8 cellular contexts compared by ENCODE assay signal in the genomic region with DNA sequence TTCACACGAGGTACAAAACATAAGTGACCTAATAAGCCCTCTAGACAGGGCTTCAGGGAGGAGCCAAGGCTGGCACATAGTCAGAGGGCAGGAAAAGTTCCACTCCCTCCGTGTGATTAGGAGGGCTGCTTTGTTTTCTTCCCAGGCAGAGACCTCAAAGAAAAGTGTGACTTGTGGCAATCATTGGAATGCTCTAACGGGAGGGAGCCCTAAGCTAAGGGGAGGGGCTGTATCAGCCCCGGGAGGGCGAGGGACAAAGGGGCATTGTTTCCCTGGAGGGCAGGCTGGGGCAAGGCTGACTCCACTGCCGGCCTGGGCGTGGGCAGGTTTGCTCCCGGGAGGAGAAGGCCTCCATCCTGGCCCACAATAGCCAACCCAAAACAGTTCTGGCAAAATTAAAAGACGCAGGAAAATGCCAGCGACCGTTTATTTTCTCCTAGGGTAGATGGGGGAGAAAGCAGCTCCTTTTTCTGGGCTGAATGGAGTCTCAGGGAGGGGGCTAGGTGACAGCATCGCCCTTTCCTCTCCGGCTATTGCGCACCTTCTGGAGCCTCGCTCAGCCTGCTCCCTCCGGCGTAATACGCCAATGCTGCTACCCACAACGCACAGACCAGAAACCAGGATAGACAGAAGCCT.
DNase-seq lines count a peak whose midpoint lies in the region; ATAC-seq and TF ChIP-seq lines count a peak whose summit lies in the region.

No MANE protein-coding gene starts in this region.

- peak overlapping the region; percentile 87 for H3K4me3 Mint-ChIP-seq in activated CD8-positive, alpha-beta T cell treated with anti-CD3 and anti-CD28 coated beads for 36 hours

- peak; percentile 13 for DNase-seq in GM10266 (ENCODE audit: extremely low spot score)
- no peak for DNase-seq in activated CD8-positive, alpha-beta T cell treated with anti-CD3 and anti-CD28 coated beads for 36 hours
- DNase-seq in left ventricle myocardium superior: peak; percentile 52
- peak; percentile 95 for DNase-seq in pons (ENCODE audit: low spot score)
- no peak for DNase-seq in NCI-H146 treated with DMSO at 0.1 percent for 48 hours (lab: John Stamatoyannopoulos, UW; ENCODE audit: unreplicated experiment)
- DNase-seq in OCI-M2 (lab: John Stamatoyannopoulos, UW; ENCODE audit: unreplicated experiment): no peak
- DNase-seq in stimulated activated CD8-positive, alpha-beta memory T cell treated with anti-CD3 and anti-CD28 coated beads, Interleukin-4, amount 100 ng/mL, for 48 hours: no peak
- no peak for DNase-seq in NOMO-1 (lab: John Stamatoyannopoulos, UW; ENCODE audit: unreplicated experiment in 2 of 2)

- POLR2A ChIA-PET in activated CD8-positive, alpha-beta T cell treated with anti-CD3 and anti-CD28 coated beads for 36 hours (lab: Charles Lee): interaction anchor here (1.0 to 2.4 kb wide), 6 partner anchors 10 to 104 kb away, joined by 4 to 12 read pairs (median 6); partner anchors contain the start of genes ENDOD1 and SRSF8

- intact Hi-C loops in activated CD8-positive, alpha-beta T cell treated with anti-CD3 and anti-CD28 coated beads for 36 hours (cut with micrococcal nuclease): loop anchor here (2.0 to 5.0 kb wide), 2 partner anchors 81 to 83 kb away; partner anchors contain the start of gene SESN3
- intact Hi-C loops in left ventricle myocardium superior (cut with micrococcal nuclease): loop anchor here (10.0 kb wide), 1 partner anchor 55 kb away; no protein-coding TSS in a partner anchor

- no peak for TF ChIP-seq CTCF in GM10266 (IDR thresholded peaks at IDR 0.05; ENCODE audit: control insufficient read depth, insufficient read depth, low read depth, missing control alignments)
- no peak for TF ChIP-seq CTCF in activated CD8-positive, alpha-beta T cell treated with anti-CD3 and anti-CD28 coated beads for 36 hours (IDR thresholded peaks at IDR 0.05)

- peaks cover 34% of the 10 kb centered on the region for H3K4me1 Mint-ChIP-seq in activated CD8-positive, alpha-beta T cell treated with anti-CD3 and anti-CD28 coated beads for 36 hours (ENCODE audit: low read depth)

- H3K27me3 Mint-ChIP-seq in activated CD8-positive, alpha-beta T cell treated with anti-CD3 and anti-CD28 coated beads for 36 hours: peaks cover 12% of the 10 kb centered on the region

- H3K36me3 Mint-ChIP-seq in activated CD8-positive, alpha-beta T cell treated with anti-CD3 and anti-CD28 coated beads for 36 hours (ENCODE audit: low read depth): no peaks in the 10 kb centered on the region

- no peak for ATAC-seq in activated CD8-positive, alpha-beta T cell treated with anti-CD3 and anti-CD28 coated beads for 36 hours
- ATAC-seq in left ventricle myocardium superior: peak; percentile 18

- no peak overlapping the region for H3K27ac Mint-ChIP-seq in activated CD8-positive, alpha-beta T cell treated with anti-CD3 and anti-CD28 coated beads for 36 hours

- H3K9me3 Mint-ChIP-seq in activated CD8-positive, alpha-beta T cell treated with anti-CD3 and anti-CD28 coated beads for 36 hours: no peaks in the 10 kb centered on the region

- CTCF ChIA-PET in activated CD8-positive, alpha-beta T cell treated with anti-CD3 and anti-CD28 coated beads for 36 hours (lab: Charles Lee): interaction anchor here (0.9 to 13.8 kb wide), 9 partner anchors 9 to 624 kb away, joined by 3 to 294 read pairs (median 4); partner anchors contain the start of gene SRSF8

Comparison
In these comparisons a context has a peak if more than half of its experiments do, and no peak if none do; other contexts are left out.
1. DNase-seq: peak in GM10266 (single experiment), left ventricle myocardium superior (single experiment) and pons (single experiment); none in activated CD8-positive, alpha-beta T cell treated with anti-CD3 and anti-CD28 coated beads for 36 hours (single experiment), NCI-H146 treated with DMSO at 0.1 percent for 48 hours (single experiment), OCI-M2 (single experiment), stimulated activated CD8-positive, alpha-beta memory T cell treated with anti-CD3 and anti-CD28 coated beads, Interleukin-4, amount 100 ng/mL, for 48 hours (single experiment) and NOMO-1 (0 of 2).